In the genomic region with DNA sequence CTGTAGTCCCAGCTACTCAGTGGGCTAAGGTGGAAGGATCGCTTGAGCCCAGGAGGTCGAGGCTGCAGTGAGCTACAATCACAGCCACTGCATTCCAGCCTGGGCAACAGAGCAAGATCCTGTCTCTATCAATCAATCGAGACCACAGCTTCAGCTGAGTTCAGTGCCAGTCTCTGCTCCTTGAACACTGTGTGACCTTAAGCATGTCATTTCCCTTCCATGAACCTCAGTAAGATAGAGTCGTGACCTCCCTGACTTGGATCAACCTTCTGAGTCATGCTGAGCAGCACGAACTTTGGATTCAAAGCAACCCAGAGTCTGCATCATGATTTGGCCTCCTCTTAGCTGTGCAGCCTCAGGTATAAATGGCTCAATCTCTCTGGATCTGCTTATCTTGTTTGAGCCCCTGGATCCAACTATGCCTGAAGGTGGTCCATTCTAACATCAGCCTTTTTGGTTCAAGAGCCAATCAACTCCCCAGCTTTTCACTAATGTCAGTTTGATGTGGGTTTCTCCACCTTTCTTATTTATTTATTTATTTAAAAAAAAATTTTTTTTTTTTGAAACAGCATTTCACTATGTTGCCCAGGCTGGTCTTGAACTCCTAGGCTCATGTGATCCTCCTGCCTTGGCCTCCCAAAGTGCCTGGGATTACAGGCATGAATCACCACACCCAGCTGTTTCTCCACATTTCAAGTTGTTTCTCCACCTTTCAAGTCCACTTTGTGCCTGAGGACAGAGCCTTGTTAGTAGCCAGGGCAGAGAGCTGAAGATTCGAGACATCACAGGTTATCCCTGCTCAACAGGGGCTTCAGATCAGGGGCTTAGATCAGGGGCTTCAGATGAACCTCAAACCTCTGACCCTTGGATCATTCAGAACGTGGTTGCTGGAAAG, we compare ENCODE assay signal across 18 cellular contexts. TPM values are rescaled to one million over a fixed set of nuclear protein-coding genes. Genes with fewer than 3 reads are reported as not detected.
DNase-seq lines count a peak whose midpoint lies in the region; ATAC-seq and TF ChIP-seq lines count a peak whose summit lies in the region.
"Had no signal": no experiment of that assay in that cellular context is flagged by ENCODE, and none has a peak within 500 bp of the region (broad histone marks: within the 10 kb centered on the region; RNA-seq: fewer than 3 reads in every experiment).

No MANE protein-coding gene starts in this region.

- H3K4me3 ChIP-seq in heart right ventricle: no peak overlapping the region
- H3K4me3 ChIP-seq: coronary artery, gastrocnemius medialis, neural progenitor cell, SJSA1 had no signal

- no peaks in the 10 kb centered on the region for H3K36me3 ChIP-seq in heart right ventricle
- H3K36me3 ChIP-seq: gastrocnemius medialis, neural progenitor cell, SJSA1 had no signal

- ATAC-seq in heart right ventricle (no peak), HG02610 (IDR thresholded peaks at IDR 0.05; ENCODE audit: unreplicated experiment) (no peak), GM21529 (IDR thresholded peaks at IDR 0.05; ENCODE audit: unreplicated experiment) (no peak)
- ATAC-seq: gastrocnemius medialis had no signal

- H3K9me3 ChIP-seq in heart right ventricle: peaks cover 0 to 6% (median 0%) of the 10 kb centered on the region in 11 donors
- H3K9me3 ChIP-seq: gastrocnemius medialis, SJSA1 had no signal

- DNase-seq in AG20443 (ENCODE audit: low spot score) (peak; percentile 33), HCEC 1CT (peak; percentile 53), iris pigment epithelial cell (ENCODE audit: low read depth) (peak; percentile 23), posterior vena cava (ENCODE audit: low spot score) (no peak), heart right ventricle (no peak)
- DNase-seq: activated CD4-positive, alpha-beta T cell treated with anti-CD3 and anti-CD28 coated beads for 48 hours; activated CD8-positive, alpha-beta memory T cell treated with anti-CD3 and anti-CD28 coated beads, Interleukin-2, amount 50 U/mL, for 4 hours; activated naive CD4-positive, alpha-beta T cell; gastrocnemius medialis; midbrain; NCI-H2081 treated with DMSO at 0.1 percent for 48 hours; T1000 had no signal

- intact Hi-C loops in posterior vena cava (cut with DNase I): no loop called here
- intact Hi-C loops in heart right ventricle (cut with DNase I): no loop called here

- WGBS in heart right ventricle, 2 donors: 84 to 86% methylated on average over 7 of the region's 7 CpGs

- peaks cover 0 to 18% (median 9%) of the 10 kb centered on the region in 7 donors for H3K27me3 ChIP-seq in heart right ventricle
- H3K27me3 ChIP-seq: gastrocnemius medialis, neural progenitor cell, SJSA1 had no signal

- H3K4me1 ChIP-seq in heart right ventricle: no peaks in the 10 kb centered on the region
- H3K4me1 ChIP-seq: gastrocnemius medialis, neural progenitor cell had no signal

- H3K27ac ChIP-seq in VCaP: 0 out of 2 replicates have a peak overlapping the region, but pooled peaks have one; percentile 8
- no peak overlapping the region for H3K27ac ChIP-seq in heart right ventricle
- H3K27ac ChIP-seq: coronary artery, gastrocnemius medialis, neural progenitor cell, SJSA1 had no signal

- TF ChIP-seq CTCF in VCaP (conservative IDR thresholded peaks at IDR 0.05) (no peak), heart right ventricle (IDR thresholded peaks at IDR 0.05) (no peak)

RNA-seq across cellular contexts. Expression of a gene that starts 26.4 kb away (rescaled TPM):
- total RNA-seq in posterior vena cava (100 to 1,000 TPM; 150 to 263 TPM), heart right ventricle (10 to 100 TPM; 25.5 to 74.7 (median 33.1) TPM)
- 10 to 100 TPM in 1 of 2 donors, 1 to 10 TPM in 1; 4.9 to 20.2 TPM for polyA plus RNA-seq in heart right ventricle

Comparison
In these comparisons a context has a peak if more than half of its experiments do, and no peak if none do; other contexts are left out.
1. DNase-seq: peak in AG20443 (single experiment), HCEC 1CT (single experiment) and iris pigment epithelial cell (single experiment); none in posterior vena cava (single experiment) and heart right ventricle (0 of 2).